Comparison of ENCODE assay signal across 20 cellular contexts in the genomic region with DNA sequence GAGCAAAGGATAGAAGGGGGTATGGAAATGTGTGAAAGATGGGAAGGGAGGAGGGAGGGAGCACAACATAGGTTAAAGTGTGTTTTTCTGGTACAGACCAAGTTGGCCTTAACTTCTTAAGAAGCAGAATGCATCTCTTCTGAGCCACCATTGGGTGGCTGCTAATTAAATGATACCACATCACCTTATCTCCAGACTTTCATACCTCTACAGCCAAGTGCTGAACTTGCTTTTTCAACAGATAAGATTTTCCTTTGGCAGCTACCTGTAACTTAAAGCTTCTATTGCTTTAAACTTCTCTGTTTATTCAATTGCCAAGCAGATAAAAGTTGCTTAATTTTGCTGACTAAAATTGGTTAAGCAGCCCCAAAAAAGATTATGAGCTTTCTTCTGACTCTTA.
A peak's percentile ranks its signal among the peaks of the same experiment; 100 is the strongest.
DNase-seq lines count a peak whose midpoint lies in the region; ATAC-seq, FAIRE-seq and TF ChIP-seq lines count a peak whose summit lies in the region.
"Had no signal": no experiment of that assay in that cellular context is flagged by ENCODE, and none has a peak within 500 bp of the region (broad histone marks: within the 10 kb centered on the region; RNA-seq: fewer than 3 reads in every experiment).

No MANE protein-coding gene starts in this region.

- DNase-seq in GM23338 (ENCODE audit: low spot score), result no peak
- peak; percentile 15 for DNase-seq in OCI-M1 (lab: John Stamatoyannopoulos, UW)
- no peak for DNase-seq in H1 (ENCODE audit: low read depth in 1 of 2, low spot score in 2 of 2)
- DNase-seq in fibroblast of pulmonary artery (ENCODE audit: low read depth), result peak; percentile 21
- no peak for DNase-seq in NCI-H446 treated with DMSO at 0.1 percent for 48 hours (lab: John Stamatoyannopoulos, UW)
- no peak for DNase-seq in activated CD4-positive, alpha-beta T cell treated with anti-CD3 and anti-CD28 coated beads, Interleukin-2, amount 10 ng/mL, durations not matched to agents 7 days and 5 days
- no peak for DNase-seq in caudate nucleus (lab: John Stamatoyannopoulos, UW)
- DNase-seq: 8988T; CD4-positive, alpha-beta memory T cell; DMS79 treated with DMSO at 0.1 percent for 48 hours; GF-D8; GM23248; H7; IMR-90 had no signal

- H3K79me1 ChIP-seq in H1 (ENCODE audit: low read depth, low read length), result no peaks in the 10 kb centered on the region

- H2BK20ac ChIP-seq in H1 (ENCODE audit: low read length), result peak overlapping the region; percentile 88; the same call in 1 of the 2 replicates

- no peak for TF ChIP-seq POLR2A in H1 (IDR thresholded peaks at IDR 0.05; ENCODE audit: control extremely low read depth in 1 of 2, low read depth in 2 of 2, low read length in 2 of 2)

- H3K27me3 Mint-ChIP-seq in GM23338 (ENCODE audit: insufficient read depth, low read depth, poor library complexity), result no peaks in the 10 kb centered on the region
- no peaks in the 10 kb centered on the region for H3K27me3 Mint-ChIP-seq in activated CD4-positive, alpha-beta T cell treated with anti-CD3 and anti-CD28 coated beads, Interleukin-2, amount 10 ng/mL, durations not matched to agents 7 days and 5 days
- H3K27me3 Mint-ChIP-seq: CD4-positive, alpha-beta memory T cell had no signal

- no peak overlapping the region for H3K56ac ChIP-seq in H1 (replicated peaks; ENCODE audit: insufficient read length, low read depth, low read length)

- CTCF ChIA-PET in H1 (lab: Charles Lee; ENCODE audit: partially characterized antibody), result no interaction called here
- CTCF ChIA-PET in activated CD4-positive, alpha-beta T cell treated with anti-CD3 and anti-CD28 coated beads, Interleukin-2, amount 10 ng/mL, durations not matched to agents 7 days and 5 days (lab: Charles Lee), result no interaction called here

- H4K20me1 ChIP-seq in GM23338 (replicated peaks; ENCODE audit: insufficient read depth), result no peaks in the 10 kb centered on the region
- no peaks in the 10 kb centered on the region for H4K20me1 ChIP-seq in H1 (replicated peaks in 1 of 2; ENCODE audit: control insufficient read depth in 1 of 2, insufficient read depth in 2 of 2, low read length in 2 of 2)
- H4K20me1 ChIP-seq: BLaER1 had no signal

- H3K79me2 ChIP-seq in GM23338 (replicated peaks; ENCODE audit: insufficient read depth) (no peaks in the 10 kb centered on the region), H1 (ENCODE audit: control insufficient read depth in 1 of 2, insufficient read depth in 2 of 2, low read length in 2 of 2) (no peaks in the 10 kb centered on the region)

- H2AFZ ChIP-seq in GM23338, result peak overlapping the region; percentile 68
- H2AFZ ChIP-seq in H1 (ENCODE audit: low read length), result no peak overlapping the region
- H2AFZ ChIP-seq: GM23248 had no signal

- H4K5ac ChIP-seq in H1 (ENCODE audit: insufficient read length, low read depth, low read length), result no peak overlapping the region

- H3K27ac ChIP-seq in GM23338 (ENCODE audit: low read depth) (no peak overlapping the region), H1 (ENCODE audit: low read depth, low read length) (no peak overlapping the region), caudate nucleus (ENCODE audit: low read depth, low read length) (no peak overlapping the region)
- H3K27ac ChIP-seq: BLaER1, GM23248 had no signal

- H2BK12ac ChIP-seq in H1 (ENCODE audit: low read depth, low read length), result no peak overlapping the region

- no peak overlapping the region for H2AK5ac ChIP-seq in H1 (ENCODE audit: low read depth, low read length)

- H3K18ac ChIP-seq in H1 (ENCODE audit: extremely low read depth, low read length), result no peak overlapping the region

- H3K9me3 ChIP-seq in H1 (ENCODE audit: insufficient read depth in 2 of 2, low read depth in 1 of 2, low read length in 1 of 2), result peaks cover under 1 to 3% of the 10 kb centered on the region in 2 experiments; a peak in 2 of 4 replicates

- H3K4me3 ChIP-seq in GM23338 (no peak overlapping the region), H1 (ENCODE audit: extremely low read depth in 1 of 4, insufficient read depth in 2 of 4, low read depth in 3 of 4, low read length in 4 of 4) (no peak overlapping the region), fibroblast of pulmonary artery (replicated peaks; ENCODE audit: low read depth, low read length) (no peak overlapping the region)
- H3K4me3 ChIP-seq: BLaER1, GM23248, K562 had no signal

- H2BK15ac ChIP-seq in H1 (ENCODE audit: low read length), result no peak overlapping the region

- H3K4me2 ChIP-seq in GM23338 (no peak overlapping the region), H1 (ENCODE audit: insufficient read depth in 1 of 2, low read depth in 2 of 2, low read length in 2 of 2) (no peak overlapping the region)
- H3K4me2 ChIP-seq: BLaER1 had no signal

- no peaks in the 10 kb centered on the region for H3F3A ChIP-seq in GM23338 (replicated peaks; ENCODE audit: low read depth)

- peaks cover 15% of the 10 kb centered on the region for H3K36me3 Mint-ChIP-seq in GM23338 (ENCODE audit: low read depth)
- H3K36me3 Mint-ChIP-seq in activated CD4-positive, alpha-beta T cell treated with anti-CD3 and anti-CD28 coated beads, Interleukin-2, amount 10 ng/mL, durations not matched to agents 7 days and 5 days (ENCODE audit: low read depth), result no peaks in the 10 kb centered on the region
- H3K36me3 Mint-ChIP-seq: CD14-positive monocyte had no signal

- H3K23ac ChIP-seq in H1 (ENCODE audit: insufficient read length), result no peak overlapping the region

- TF ChIP-seq CTCF in GM23338 (conservative IDR thresholded peaks at IDR 0.05; ENCODE audit: low read depth in 2 of 2) (no peak), H1 (IDR thresholded peaks at IDR 0.05; ENCODE audit: control extremely low read depth in 1 of 3, insufficient read depth in 1 of 3, low read depth in 1 of 3, low read length in 3 of 3) (no peak), fibroblast of pulmonary artery (IDR thresholded peaks at IDR 0.05; ENCODE audit: low read length, missing control alignments) (no peak)

- no peaks in the 10 kb centered on the region for H3K36me3 ChIP-seq in GM23338 (ENCODE audit: insufficient read depth)
- no peaks in the 10 kb centered on the region for H3K36me3 ChIP-seq in H1 (ENCODE audit: control insufficient read depth in 2 of 4, insufficient read depth in 4 of 4, low read length in 3 of 4)
- H3K36me3 ChIP-seq: BLaER1 had no signal

- no peak overlapping the region; the same call in 1 of the 2 replicates for H3K27ac Mint-ChIP-seq in GM23338
- no peak overlapping the region for H3K27ac Mint-ChIP-seq in activated CD4-positive, alpha-beta T cell treated with anti-CD3 and anti-CD28 coated beads, Interleukin-2, amount 10 ng/mL, durations not matched to agents 7 days and 5 days
- H3K27ac Mint-ChIP-seq: CD14-positive monocyte; CD4-positive, alpha-beta memory T cell had no signal

- H4K91ac ChIP-seq in H1 (replicated peaks; ENCODE audit: insufficient read length, low read length), result no peak overlapping the region

- no peak overlapping the region for H3K4me3 Mint-ChIP-seq in GM23338
- no peak overlapping the region for H3K4me3 Mint-ChIP-seq in activated CD4-positive, alpha-beta T cell treated with anti-CD3 and anti-CD28 coated beads, Interleukin-2, amount 10 ng/mL, durations not matched to agents 7 days and 5 days
- H3K4me3 Mint-ChIP-seq: CD14-positive monocyte; CD4-positive, alpha-beta memory T cell had no signal

- no peak overlapping the region for H3K9ac ChIP-seq in H1 (replicated peaks in 1 of 4; ENCODE audit: extremely low read depth in 1 of 4, low read depth in 3 of 4, low read length in 3 of 4)
- H3K9ac ChIP-seq: BLaER1, GM23248 had no signal

- no peak overlapping the region for H2BK120ac ChIP-seq in H1 (replicated peaks; ENCODE audit: low read depth, low read length)

- H3K14ac ChIP-seq in H1 (ENCODE audit: insufficient read length), result no peak overlapping the region

- no peak overlapping the region for H2BK5ac ChIP-seq in H1 (ENCODE audit: low read depth, low read length)

- no peak for ATAC-seq in GM23338
- ATAC-seq in GM18861 (IDR thresholded peaks at IDR 0.05; ENCODE audit: unreplicated experiment), result no peak
- ATAC-seq: HCT116, K562 had no signal

- no peak overlapping the region for H3K4ac ChIP-seq in H1 (replicated peaks; ENCODE audit: insufficient read length, low read depth, low read length)

- peaks cover 23% of the 10 kb centered on the region for H3K4me1 Mint-ChIP-seq in GM23338
- no peaks in the 10 kb centered on the region for H3K4me1 Mint-ChIP-seq in activated CD4-positive, alpha-beta T cell treated with anti-CD3 and anti-CD28 coated beads, Interleukin-2, amount 10 ng/mL, durations not matched to agents 7 days and 5 days
- H3K4me1 Mint-ChIP-seq: CD14-positive monocyte; CD4-positive, alpha-beta memory T cell had no signal

- TF ChIP-seq RAD21 in H1 (IDR thresholded peaks at IDR 0.05 in 1 of 2, conservative IDR thresholded peaks at IDR 0.05 in 1 of 2; ENCODE audit: low read depth in 2 of 2, low read length in 2 of 2), result no peak

- H3K27me3 ChIP-seq in GM23338 (ENCODE audit: insufficient read depth), result no peaks in the 10 kb centered on the region
- H3K27me3 ChIP-seq in H1 (replicated peaks in 1 of 4; ENCODE audit: control insufficient read depth in 3 of 4, extremely low read depth in 1 of 4, insufficient read depth in 3 of 4, low read length in 3 of 4), result no peaks in the 10 kb centered on the region
- H3K27me3 ChIP-seq: BLaER1 had no signal

- TF ChIP-seq EP300 in H1 (IDR thresholded peaks at IDR 0.05; ENCODE audit: borderline replicate concordance in 1 of 2, low read depth in 2 of 2, low read length in 2 of 2), result no peak

- POLR2A ChIA-PET in H1 (lab: Charles Lee; ENCODE audit: partially characterized antibody), result no interaction called here
- POLR2A ChIA-PET in activated CD4-positive, alpha-beta T cell treated with anti-CD3 and anti-CD28 coated beads, Interleukin-2, amount 10 ng/mL, durations not matched to agents 7 days and 5 days (lab: Charles Lee), result no interaction called here

- H3K9me2 ChIP-seq in GM23338 (ENCODE audit: insufficient read depth), result peaks cover 10% of the 10 kb centered on the region

- FAIRE-seq in H1 (lab: Jason Lieb, UNC), result no peak
- FAIRE-seq: HTR-8/SVneo, K562 had no signal

- H4K8ac ChIP-seq in H1 (ENCODE audit: extremely low read depth, insufficient read depth, low read length), result no peak overlapping the region

- peaks cover 15% of the 10 kb centered on the region for H3K9me3 Mint-ChIP-seq in GM23338
- peaks cover 11% of the 10 kb centered on the region for H3K9me3 Mint-ChIP-seq in activated CD4-positive, alpha-beta T cell treated with anti-CD3 and anti-CD28 coated beads, Interleukin-2, amount 10 ng/mL, durations not matched to agents 7 days and 5 days

- H3K23me2 ChIP-seq in H1 (ENCODE audit: low read depth, low read length), result no peaks in the 10 kb centered on the region; the same call in 1 of the 2 replicates

- H3K4me1 ChIP-seq in GM23338 (ENCODE audit: insufficient read depth) (peaks cover 13% of the 10 kb centered on the region), H1 (replicated peaks in 1 of 4; ENCODE audit: control insufficient read depth in 3 of 4, insufficient read depth in 4 of 4, low read length in 3 of 4) (peaks cover 0 to 5% (median 0%) of the 10 kb centered on the region in 4 experiments; a peak in 5 of 7 replicates)
- H3K4me1 ChIP-seq: BLaER1 had no signal

TF ChIP-seq in GM23338, 12 proteins besides CTCF, POLR2A, EP300 and RAD21 (continues in another document):
- TF ChIP-seq STAT1 (IDR thresholded peaks at IDR 0.05; ENCODE audit: unreplicated experiment), result no peak
- no peak for TF ChIP-seq ZNF331 (CRISPR knock-in tag; IDR thresholded peaks at IDR 0.05; ENCODE audit: low read depth)

TF ChIP-seq in H1, 55 proteins besides CTCF, POLR2A, EP300 and RAD21 (continues in another document):
- TF ChIP-seq SRF (IDR thresholded peaks at IDR 0.05; ENCODE audit: low read depth, low read length), result no peak

Comparison
In these comparisons a context has a peak if more than half of its experiments do, and no peak if none do; other contexts are left out.
1. DNase-seq: peak in OCI-M1 (single experiment) and fibroblast of pulmonary artery (single experiment); none in GM23338 (single experiment), H1 (0 of 2), NCI-H446 treated with DMSO at 0.1 percent for 48 hours (single experiment), activated CD4-positive, alpha-beta T cell treated with anti-CD3 and anti-CD28 coated beads, Interleukin-2, amount 10 ng/mL, durations not matched to agents 7 days and 5 days (single experiment) and caudate nucleus (0 of 61).